ENCODE assay signal across 1 cellular context in the genomic region with DNA sequence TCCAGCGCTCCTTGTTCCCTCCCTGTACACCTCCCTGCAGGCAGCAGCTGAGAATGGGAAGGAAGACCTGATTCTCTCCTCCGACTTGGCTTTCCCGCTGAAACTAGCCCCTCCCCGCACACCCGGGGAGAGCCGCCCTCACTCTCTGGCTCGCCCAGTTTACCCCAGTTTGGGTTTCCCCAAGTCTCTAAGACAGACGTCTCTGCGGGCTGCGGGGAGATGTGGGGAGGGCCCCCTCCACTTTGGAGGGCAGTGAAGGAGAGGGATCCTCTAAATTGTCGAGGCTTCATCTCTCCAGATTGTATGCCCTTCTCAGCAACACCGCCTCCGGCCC.
TF ChIP-seq lines count a peak whose summit lies in the region.

No MANE protein-coding gene starts in this region.

TF ChIP-seq in K562, 482 proteins besides CTCF, POLR2A, EP300 and RAD21:
- TF ChIP-seq DPF2 (IDR thresholded peaks at IDR 0.05) (no peak), PTTG1 (tag; IDR thresholded peaks at IDR 0.05; ENCODE audit: low read depth) (no peak), PCBP1 (IDR thresholded peaks at IDR 0.05; ENCODE audit: low read depth, low read length, poor library complexity, severe bottlenecking) (no peak), MBD2 (IDR thresholded peaks at IDR 0.05; ENCODE audit: borderline replicate concordance, low read depth) (no peak), PURB (CRISPR knock-in tag; IDR thresholded peaks at IDR 0.05; ENCODE audit: low read depth) (no peak), RFX1 (IDR thresholded peaks at IDR 0.05) (no peak), HNRNPL (IDR thresholded peaks at IDR 0.05; ENCODE audit: low read depth, low read length) (no peak), NONO (IDR thresholded peaks at IDR 0.05; ENCODE audit: low read depth in 2 of 2, low read length in 1 of 2) (no peak), MED1 (CRISPR knock-in tag; IDR thresholded peaks at IDR 0.05; ENCODE audit: borderline replicate concordance) (no peak), PHF8 (IDR thresholded peaks at IDR 0.05; ENCODE audit: borderline replicate concordance, low read length) (peak; percentile 5; the same call in 1 of the 2 replicates), BRF1 (IDR thresholded peaks at IDR 0.05; ENCODE audit: borderline replicate concordance, extremely low read depth, insufficient read length) (no peak), KLF6 (CRISPR knock-in tag; IDR thresholded peaks at IDR 0.05; ENCODE audit: borderline replicate concordance) (no peak), ZNF644 (tag; IDR thresholded peaks at IDR 0.05; ENCODE audit: low read depth) (no peak), NCOA4 (IDR thresholded peaks at IDR 0.05; ENCODE audit: partially characterized antibody) (no peak), NR2F6 (CRISPR knock-in tag; IDR thresholded peaks at IDR 0.05) (no peak), FOXJ2 (tag; IDR thresholded peaks at IDR 0.05) (no peak), RBM39 (optimal IDR thresholded peaks at IDR 0.05; ENCODE audit: low read depth, low read length) (no peak), SMAD4 (CRISPR knock-in tag; conservative IDR thresholded peaks at IDR 0.05) (no peak)
- TF ChIP-seq, protein P1, sequence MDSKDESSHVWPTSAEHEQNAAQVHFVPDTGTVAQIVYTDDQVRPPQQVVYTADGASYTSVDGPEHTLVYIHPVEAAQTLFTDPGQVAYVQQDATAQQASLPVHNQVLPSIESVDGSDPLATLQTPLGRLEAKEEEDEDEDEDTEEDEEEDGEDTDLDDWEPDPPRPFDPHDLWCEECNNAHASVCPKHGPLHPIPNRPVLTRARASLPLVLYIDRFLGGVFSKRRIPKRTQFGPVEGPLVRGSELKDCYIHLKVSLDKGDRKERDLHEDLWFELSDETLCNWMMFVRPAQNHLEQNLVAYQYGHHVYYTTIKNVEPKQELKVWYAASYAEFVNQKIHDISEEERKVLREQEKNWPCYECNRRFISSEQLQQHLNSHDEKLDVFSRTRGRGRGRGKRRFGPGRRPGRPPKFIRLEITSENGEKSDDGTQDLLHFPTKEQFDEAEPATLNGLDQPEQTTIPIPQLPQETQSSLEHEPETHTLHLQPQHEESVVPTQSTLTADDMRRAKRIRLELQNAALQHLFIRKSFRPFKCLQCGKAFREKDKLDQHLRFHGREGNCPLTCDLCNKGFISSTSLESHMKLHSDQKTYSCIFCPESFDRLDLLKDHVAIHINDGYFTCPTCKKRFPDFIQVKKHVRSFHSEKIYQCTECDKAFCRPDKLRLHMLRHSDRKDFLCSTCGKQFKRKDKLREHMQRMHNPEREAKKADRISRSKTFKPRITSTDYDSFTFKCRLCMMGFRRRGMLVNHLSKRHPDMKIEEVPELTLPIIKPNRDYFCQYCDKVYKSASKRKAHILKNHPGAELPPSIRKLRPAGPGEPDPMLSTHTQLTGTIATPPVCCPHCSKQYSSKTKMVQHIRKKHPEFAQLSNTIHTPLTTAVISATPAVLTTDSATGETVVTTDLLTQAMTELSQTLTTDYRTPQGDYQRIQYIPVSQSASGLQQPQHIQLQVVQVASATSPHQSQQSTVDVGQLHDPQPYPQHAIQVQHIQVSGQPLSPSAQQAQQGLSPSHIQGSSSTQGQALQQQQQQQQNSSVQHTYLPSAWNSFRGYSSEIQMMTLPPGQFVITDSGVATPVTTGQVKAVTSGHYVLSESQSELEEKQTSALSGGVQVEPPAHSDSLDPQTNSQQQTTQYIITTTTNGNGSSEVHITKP (IDR thresholded peaks at IDR 0.05; ENCODE audit: partially characterized antibody) = no peak
- TF ChIP-seq, protein P2, sequence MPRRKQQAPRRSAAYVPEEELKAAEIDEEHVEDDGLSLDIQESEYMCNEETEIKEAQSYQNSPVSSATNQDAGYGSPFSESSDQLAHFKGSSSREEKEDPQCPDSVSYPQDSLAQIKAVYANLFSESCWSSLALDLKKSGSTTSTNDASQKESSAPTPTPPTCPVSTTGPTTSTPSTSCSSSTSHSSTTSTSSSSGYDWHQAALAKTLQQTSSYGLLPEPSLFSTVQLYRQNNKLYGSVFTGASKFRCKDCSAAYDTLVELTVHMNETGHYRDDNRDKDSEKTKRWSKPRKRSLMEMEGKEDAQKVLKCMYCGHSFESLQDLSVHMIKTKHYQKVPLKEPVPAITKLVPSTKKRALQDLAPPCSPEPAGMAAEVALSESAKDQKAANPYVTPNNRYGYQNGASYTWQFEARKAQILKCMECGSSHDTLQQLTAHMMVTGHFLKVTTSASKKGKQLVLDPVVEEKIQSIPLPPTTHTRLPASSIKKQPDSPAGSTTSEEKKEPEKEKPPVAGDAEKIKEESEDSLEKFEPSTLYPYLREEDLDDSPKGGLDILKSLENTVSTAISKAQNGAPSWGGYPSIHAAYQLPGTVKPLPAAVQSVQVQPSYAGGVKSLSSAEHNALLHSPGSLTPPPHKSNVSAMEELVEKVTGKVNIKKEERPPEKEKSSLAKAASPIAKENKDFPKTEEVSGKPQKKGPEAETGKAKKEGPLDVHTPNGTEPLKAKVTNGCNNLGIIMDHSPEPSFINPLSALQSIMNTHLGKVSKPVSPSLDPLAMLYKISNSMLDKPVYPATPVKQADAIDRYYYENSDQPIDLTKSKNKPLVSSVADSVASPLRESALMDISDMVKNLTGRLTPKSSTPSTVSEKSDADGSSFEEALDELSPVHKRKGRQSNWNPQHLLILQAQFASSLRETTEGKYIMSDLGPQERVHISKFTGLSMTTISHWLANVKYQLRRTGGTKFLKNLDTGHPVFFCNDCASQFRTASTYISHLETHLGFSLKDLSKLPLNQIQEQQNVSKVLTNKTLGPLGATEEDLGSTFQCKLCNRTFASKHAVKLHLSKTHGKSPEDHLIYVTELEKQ (CRISPR knock-in tag; IDR thresholded peaks at IDR 0.05) = no peak
- TF ChIP-seq, protein P3, sequence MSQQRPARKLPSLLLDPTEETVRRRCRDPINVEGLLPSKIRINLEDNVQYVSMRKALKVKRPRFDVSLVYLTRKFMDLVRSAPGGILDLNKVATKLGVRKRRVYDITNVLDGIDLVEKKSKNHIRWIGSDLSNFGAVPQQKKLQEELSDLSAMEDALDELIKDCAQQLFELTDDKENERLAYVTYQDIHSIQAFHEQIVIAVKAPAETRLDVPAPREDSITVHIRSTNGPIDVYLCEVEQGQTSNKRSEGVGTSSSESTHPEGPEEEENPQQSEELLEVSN (IDR thresholded peaks at IDR 0.05; ENCODE audit: borderline replicate concordance in 1 of 2, extremely low read depth in 1 of 2, insufficient read depth in 1 of 2, insufficient read length in 1 of 2, low read depth in 1 of 2, low read length in 1 of 2, poor library complexity in 1 of 2, severe bottlenecking in 1 of 2) = peak in 1 of 2 experiments; percentile 73
- TF ChIP-seq, protein P4, sequence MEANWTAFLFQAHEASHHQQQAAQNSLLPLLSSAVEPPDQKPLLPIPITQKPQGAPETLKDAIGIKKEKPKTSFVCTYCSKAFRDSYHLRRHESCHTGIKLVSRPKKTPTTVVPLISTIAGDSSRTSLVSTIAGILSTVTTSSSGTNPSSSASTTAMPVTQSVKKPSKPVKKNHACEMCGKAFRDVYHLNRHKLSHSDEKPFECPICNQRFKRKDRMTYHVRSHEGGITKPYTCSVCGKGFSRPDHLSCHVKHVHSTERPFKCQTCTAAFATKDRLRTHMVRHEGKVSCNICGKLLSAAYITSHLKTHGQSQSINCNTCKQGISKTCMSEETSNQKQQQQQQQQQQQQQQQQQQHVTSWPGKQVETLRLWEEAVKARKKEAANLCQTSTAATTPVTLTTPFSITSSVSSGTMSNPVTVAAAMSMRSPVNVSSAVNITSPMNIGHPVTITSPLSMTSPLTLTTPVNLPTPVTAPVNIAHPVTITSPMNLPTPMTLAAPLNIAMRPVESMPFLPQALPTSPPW (CRISPR knock-in tag; IDR thresholded peaks at IDR 0.05) = peak; percentile 4; the same call in 1 of the 2 replicates
